2 cellular contexts compared by ENCODE assay signal in the genomic region with DNA sequence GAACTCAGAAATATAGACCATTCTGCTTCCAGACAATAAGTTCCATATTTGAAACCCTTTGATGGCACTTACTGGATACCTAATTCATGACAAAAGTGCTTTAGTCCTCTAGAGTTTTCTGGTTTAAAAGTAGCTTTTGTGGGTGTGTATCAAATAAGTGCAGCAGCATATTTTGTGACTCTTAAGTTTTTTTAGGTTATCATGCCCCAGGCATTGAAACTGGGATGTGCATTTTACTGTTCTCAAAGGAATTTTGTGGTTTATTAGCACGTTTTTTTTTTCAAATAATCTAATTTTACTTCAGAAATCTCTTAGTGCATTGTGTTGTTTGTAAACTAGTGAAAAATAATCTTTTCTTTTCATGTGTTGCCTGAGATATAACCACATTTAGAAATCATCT.
TF ChIP-seq lines count a peak whose summit lies in the region.

No MANE protein-coding gene starts in this region.

TF ChIP-seq in A549, 52 proteins besides CTCF, POLR2A, EP300 and RAD21:
- TF ChIP-seq, protein P1, sequence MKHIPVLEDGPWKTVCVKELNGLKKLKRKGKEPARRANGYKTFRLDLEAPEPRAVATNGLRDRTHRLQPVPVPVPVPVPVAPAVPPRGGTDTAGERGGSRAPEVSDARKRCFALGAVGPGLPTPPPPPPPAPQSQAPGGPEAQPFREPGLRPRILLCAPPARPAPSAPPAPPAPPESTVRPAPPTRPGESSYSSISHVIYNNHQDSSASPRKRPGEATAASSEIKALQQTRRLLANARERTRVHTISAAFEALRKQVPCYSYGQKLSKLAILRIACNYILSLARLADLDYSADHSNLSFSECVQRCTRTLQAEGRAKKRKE (CRISPR knock-in tag; IDR thresholded peaks at IDR 0.05; ENCODE audit: low read depth) = no peak
- no peak for TF ChIP-seq ZC3H11A (IDR thresholded peaks at IDR 0.05)
- no peak for TF ChIP-seq SMC3 (IDR thresholded peaks at IDR 0.05)
- TF ChIP-seq RFX5 (IDR thresholded peaks at IDR 0.05) = no peak
- TF ChIP-seq GATA3 (IDR thresholded peaks at IDR 0.05; ENCODE audit: borderline replicate concordance) = no peak
- no peak for TF ChIP-seq NR3C1 (IDR thresholded peaks at IDR 0.05)

TF ChIP-seq in GM12878, 131 proteins besides CTCF, POLR2A, EP300 and RAD21:
- TF ChIP-seq NFYA (IDR thresholded peaks at IDR 0.05; ENCODE audit: borderline replicate concordance, low read depth, low read length) = no peak
- no peak for TF ChIP-seq STAT1 (conservative IDR thresholded peaks at IDR 0.05)
- no peak for TF ChIP-seq WRNIP1 (IDR thresholded peaks at IDR 0.05; ENCODE audit: borderline replicate concordance, low read depth, low read length)
- TF ChIP-seq SREBF1 (IDR thresholded peaks at IDR 0.05; ENCODE audit: low read length) = no peak
- TF ChIP-seq, protein P2, sequence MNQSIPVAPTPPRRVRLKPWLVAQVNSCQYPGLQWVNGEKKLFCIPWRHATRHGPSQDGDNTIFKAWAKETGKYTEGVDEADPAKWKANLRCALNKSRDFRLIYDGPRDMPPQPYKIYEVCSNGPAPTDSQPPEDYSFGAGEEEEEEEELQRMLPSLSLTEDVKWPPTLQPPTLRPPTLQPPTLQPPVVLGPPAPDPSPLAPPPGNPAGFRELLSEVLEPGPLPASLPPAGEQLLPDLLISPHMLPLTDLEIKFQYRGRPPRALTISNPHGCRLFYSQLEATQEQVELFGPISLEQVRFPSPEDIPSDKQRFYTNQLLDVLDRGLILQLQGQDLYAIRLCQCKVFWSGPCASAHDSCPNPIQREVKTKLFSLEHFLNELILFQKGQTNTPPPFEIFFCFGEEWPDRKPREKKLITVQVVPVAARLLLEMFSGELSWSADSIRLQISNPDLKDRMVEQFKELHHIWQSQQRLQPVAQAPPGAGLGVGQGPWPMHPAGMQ (IDR thresholded peaks at IDR 0.05; ENCODE audit: borderline replicate concordance) = no peak
- TF ChIP-seq, protein P3, sequence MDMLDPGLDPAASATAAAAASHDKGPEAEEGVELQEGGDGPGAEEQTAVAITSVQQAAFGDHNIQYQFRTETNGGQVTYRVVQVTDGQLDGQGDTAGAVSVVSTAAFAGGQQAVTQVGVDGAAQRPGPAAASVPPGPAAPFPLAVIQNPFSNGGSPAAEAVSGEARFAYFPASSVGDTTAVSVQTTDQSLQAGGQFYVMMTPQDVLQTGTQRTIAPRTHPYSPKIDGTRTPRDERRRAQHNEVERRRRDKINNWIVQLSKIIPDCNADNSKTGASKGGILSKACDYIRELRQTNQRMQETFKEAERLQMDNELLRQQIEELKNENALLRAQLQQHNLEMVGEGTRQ (IDR thresholded peaks at IDR 0.05; ENCODE audit: borderline replicate concordance, low read depth, low read length) = no peak
- TF ChIP-seq MTA3 (IDR thresholded peaks at IDR 0.05; ENCODE audit: borderline replicate concordance, low read length) = no peak
- no peak for TF ChIP-seq CHD4 (IDR thresholded peaks at IDR 0.05)
- no peak for TF ChIP-seq ASH2L (IDR thresholded peaks at IDR 0.05; ENCODE audit: borderline replicate concordance, low read depth)
- TF ChIP-seq SUPT20H (IDR thresholded peaks at IDR 0.05; ENCODE audit: borderline replicate concordance, control insufficient read depth, low read depth, low read length) = no peak
- TF ChIP-seq TCF7 (IDR thresholded peaks at IDR 0.05; ENCODE audit: borderline replicate concordance) = no peak
- no peak for TF ChIP-seq IKZF2 (IDR thresholded peaks at IDR 0.05)
- TF ChIP-seq, protein P4, sequence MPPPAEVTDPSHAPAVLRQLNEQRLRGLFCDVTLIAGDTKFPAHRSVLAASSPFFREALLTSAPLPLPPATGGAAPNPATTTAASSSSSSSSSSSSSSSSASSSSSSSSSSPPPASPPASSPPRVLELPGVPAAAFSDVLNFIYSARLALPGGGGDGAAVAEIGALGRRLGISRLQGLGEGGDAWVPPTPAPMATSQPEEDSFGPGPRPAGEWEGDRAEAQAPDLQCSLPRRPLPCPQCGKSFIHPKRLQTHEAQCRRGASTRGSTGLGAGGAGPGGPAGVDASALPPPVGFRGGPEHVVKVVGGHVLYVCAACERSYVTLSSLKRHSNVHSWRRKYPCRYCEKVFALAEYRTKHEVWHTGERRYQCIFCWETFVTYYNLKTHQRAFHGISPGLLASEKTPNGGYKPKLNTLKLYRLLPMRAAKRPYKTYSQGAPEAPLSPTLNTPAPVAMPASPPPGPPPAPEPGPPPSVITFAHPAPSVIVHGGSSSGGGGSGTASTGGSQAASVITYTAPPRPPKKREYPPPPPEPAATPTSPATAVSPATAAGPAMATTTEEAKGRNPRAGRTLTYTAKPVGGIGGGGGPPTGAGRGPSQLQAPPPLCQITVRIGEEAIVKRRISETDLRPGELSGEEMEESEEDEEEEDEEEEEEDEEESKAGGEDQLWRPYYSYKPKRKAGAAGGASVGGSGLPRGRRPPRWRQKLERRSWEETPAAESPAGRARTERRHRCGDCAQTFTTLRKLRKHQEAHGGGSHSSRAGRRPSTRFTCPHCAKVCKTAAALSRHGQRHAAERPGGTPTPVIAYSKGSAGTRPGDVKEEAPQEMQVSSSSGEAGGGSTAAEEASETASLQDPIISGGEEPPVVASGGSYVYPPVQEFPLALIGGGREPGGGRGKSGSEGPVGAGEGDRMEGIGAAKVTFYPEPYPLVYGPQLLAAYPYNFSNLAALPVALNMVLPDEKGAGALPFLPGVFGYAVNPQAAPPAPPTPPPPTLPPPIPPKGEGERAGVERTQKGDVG (CRISPR knock-in tag; IDR thresholded peaks at IDR 0.05) = no peak
- no peak for TF ChIP-seq CEBPB (IDR thresholded peaks at IDR 0.05; ENCODE audit: borderline replicate concordance in 1 of 2, low read depth in 2 of 2, low read length in 2 of 2)
- TF ChIP-seq, protein P5, sequence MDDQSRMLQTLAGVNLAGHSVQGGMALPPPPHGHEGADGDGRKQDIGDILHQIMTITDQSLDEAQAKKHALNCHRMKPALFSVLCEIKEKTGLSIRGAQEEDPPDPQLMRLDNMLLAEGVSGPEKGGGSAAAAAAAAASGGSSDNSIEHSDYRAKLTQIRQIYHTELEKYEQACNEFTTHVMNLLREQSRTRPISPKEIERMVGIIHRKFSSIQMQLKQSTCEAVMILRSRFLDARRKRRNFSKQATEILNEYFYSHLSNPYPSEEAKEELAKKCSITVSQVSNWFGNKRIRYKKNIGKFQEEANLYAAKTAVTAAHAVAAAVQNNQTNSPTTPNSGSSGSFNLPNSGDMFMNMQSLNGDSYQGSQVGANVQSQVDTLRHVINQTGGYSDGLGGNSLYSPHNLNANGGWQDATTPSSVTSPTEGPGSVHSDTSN (IDR thresholded peaks at IDR 0.05; ENCODE audit: insufficient replicate concordance, low read depth, low read length) = no peak
- TF ChIP-seq NFIC (IDR thresholded peaks at IDR 0.05; ENCODE audit: low read depth, low read length) = no peak
- TF ChIP-seq, protein P6, sequence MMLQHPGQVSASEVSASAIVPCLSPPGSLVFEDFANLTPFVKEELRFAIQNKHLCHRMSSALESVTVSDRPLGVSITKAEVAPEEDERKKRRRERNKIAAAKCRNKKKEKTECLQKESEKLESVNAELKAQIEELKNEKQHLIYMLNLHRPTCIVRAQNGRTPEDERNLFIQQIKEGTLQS (IDR thresholded peaks at IDR 0.05; ENCODE audit: borderline replicate concordance, extremely low read depth, low read depth, low read length) = no peak
- TF ChIP-seq SUZ12 (IDR thresholded peaks at IDR 0.05; ENCODE audit: unreplicated experiment) = no peak
